Comparison of ENCODE assay signal across 8 cellular contexts in genomic region chr6:26537846-26538571, GRCh38. TPM values are rescaled to one million over a fixed set of nuclear protein-coding genes. Genes with fewer than 3 reads are reported as not detected.
DNase-seq lines count a peak whose midpoint lies in the region; ATAC-seq and TF ChIP-seq lines count a peak whose summit lies in the region.

Gene HMGN4, plus strand, starts transcription at chr6:26538366. Its CDS starts 6,841 bp downstream, at chr6:26545207.

- TF ChIP-seq POLR2A in adrenal gland (IDR thresholded peaks at IDR 0.05): peak; percentile 50 to 64
- peak; percentile 14 to 66 for TF ChIP-seq POLR2A in uterus (IDR thresholded peaks at IDR 0.05)

- WGBS in adrenal gland, 4 donors: 0% methylated on average over 35 to 49 of the region's 49 CpGs
- 0% methylated on average over 49 of the region's 49 CpGs for WGBS in psoas muscle, 3 donors

- H3K9me3 ChIP-seq in adrenal gland (replicated peaks in 1 of 3) (no peaks in the 10 kb centered on the region), psoas muscle (no peaks in the 10 kb centered on the region), uterus (no peaks in the 10 kb centered on the region)

- DNase-seq in GM13976 (ENCODE audit: low spot score) (peak; percentile 85), NCI-H1694 (lab: John Stamatoyannopoulos, UW) (peak; percentile 85), adrenal gland (peak; percentile 77 to 92 (median 84)), left cardiac atrium (peak; percentile 85), psoas muscle (peak; percentile 84 to 91), uterus (peak; percentile 84 to 86)

- intact Hi-C loops in T-helper 1 cell treated with Interleukin-12 subunit alpha and Interleukin-12 subunit beta and Interleukin-4 antibody, amounts not matched to agents 30 ng/mL and 1 ng/mL, for 36 hours (cut with micrococcal nuclease): loop anchor here (1.0 to 5.0 kb wide), 20 partner anchors 15 to 1214 kb away; partner anchors contain the start of genes ABT1, BTN2A1, BTN2A2 and BTN3A1
- intact Hi-C loops in adrenal gland (cut with DNase I): no loop called here
- intact Hi-C loops in left cardiac atrium (cut with DNase I): no loop called here
- intact Hi-C loops in psoas muscle (cut with DNase I): loop anchor here in 1 of 2 donors (1.0 to 10.0 kb wide), 4 partner anchors 15 to 513 kb away; a partner anchor contains a TSS
- intact Hi-C loops in uterus (cut with DNase I; ENCODE audit: low total_unique reads): no loop called here

- in situ Hi-C loops in GM13976 (cut with MboI; ENCODE audit: low sequenced_read_pairs, unreplicated experiment): no loop called here

- H3K4me1 ChIP-seq in adrenal gland (replicated peaks in 1 of 2): peaks cover 0 to 27% of the 10 kb centered on the region in 2 donors
- peaks cover 24% of the 10 kb centered on the region for H3K4me1 ChIP-seq in psoas muscle
- peaks cover 0 to 4% of the 10 kb centered on the region in 2 donors for H3K4me1 ChIP-seq in uterus

- peak within 1 kb of the TSS in 3 of 4 donors; percentile 43 to 72 (median 68) for H3K4me3 ChIP-seq in adrenal gland
- peak within 1 kb of the TSS; percentile 81 for H3K4me3 ChIP-seq in psoas muscle
- peak within 1 kb of the TSS; percentile 88 to 93 for H3K4me3 ChIP-seq in uterus

- H3K27me3 ChIP-seq in adrenal gland (no peaks in the 10 kb centered on the region), psoas muscle (ENCODE audit: insufficient read depth in 3 of 3, low read length in 2 of 3) (no peaks in the 10 kb centered on the region), uterus (no peaks in the 10 kb centered on the region)

- H3K27ac ChIP-seq in adrenal gland: peak within 1 kb of the TSS; percentile 52 to 96 (median 89)
- peak within 1 kb of the TSS; percentile 86 for H3K27ac ChIP-seq in psoas muscle
- peak within 1 kb of the TSS; percentile 97 to 100 for H3K27ac ChIP-seq in uterus

- ATAC-seq in HG02870 (IDR thresholded peaks at IDR 0.05; ENCODE audit: unreplicated experiment) (peak; percentile 55), left cardiac atrium (peak; percentile 85 to 94), psoas muscle (peak; percentile 81 to 86 (median 83))

- H3K36me3 ChIP-seq in adrenal gland (replicated peaks in 1 of 2) (no peaks in the 10 kb centered on the region), psoas muscle (ENCODE audit: insufficient read depth in 1 of 2, low read depth in 1 of 2) (peaks cover 0 to 20% of the 10 kb centered on the region in 2 donors), uterus (no peaks in the 10 kb centered on the region)

- TF ChIP-seq CTCF in GM13976 (IDR thresholded peaks at IDR 0.05; ENCODE audit: borderline replicate concordance, control extremely low read depth, extremely low read depth, insufficient read depth, missing control alignments) (no peak), adrenal gland (IDR thresholded peaks at IDR 0.05) (no peak), psoas muscle (IDR thresholded peaks at IDR 0.05) (no peak), uterus (IDR thresholded peaks at IDR 0.05) (peak in 3 of 4 experiments; percentile 2 to 22 (median 22))

RNA-seq across cellular contexts. Expression of gene HMGN4, which starts in this region (rescaled TPM):
- total RNA-seq in T-helper 1 cell treated with Interleukin-12 subunit alpha and Interleukin-12 subunit beta and Interleukin-4 antibody, amounts not matched to agents 30 ng/mL and 1 ng/mL, for 36 hours: 84.5 and 94.7 TPM in 2 replicates
- total RNA-seq in adrenal gland (10 to 100 TPM; 29.6 to 55.7 (median 46.2) TPM), left cardiac atrium (10 to 100 TPM; 29.4 to 38.6 TPM), psoas muscle (10 to 100 TPM; 18.5 to 38.4 (median 27.8) TPM), uterus (10 to 100 TPM; 14.6 to 89.0 (median 73.3) TPM)
- polyA plus RNA-seq in adrenal gland (10 to 100 TPM; 13.9 to 49.1 (median 21.6) TPM), psoas muscle (10 to 100 TPM; 15.5 to 63.9 (median 43.9) TPM)

Comparison
In these comparisons a context has a peak if more than half of its experiments do, and no peak if none do; other contexts are left out.
1. Peak in every context shown above with its lines: DNase-seq, ATAC-seq, H3K4me3 ChIP-seq and H3K27ac ChIP-seq.
2. CTCF ChIP-seq: peak in uterus (3 of 4); none in GM13976 (single experiment), adrenal gland (0 of 6) and psoas muscle (single experiment).